18 cellular contexts compared by ENCODE assay signal in genomic region chr5:91487420-91487819, GRCh38.
"Had no signal": no experiment of that assay in that cellular context is flagged by ENCODE, and none has a peak within 500 bp of the region (broad histone marks: within the 10 kb centered on the region; RNA-seq: fewer than 3 reads in every experiment).

No MANE protein-coding gene starts in this region.

- ATAC-seq: activated T-cell treated with anti-CD3 and anti-CD28 coated beads, Interleukin-2, amount 50 U/mL, for 72 hours; esophagus mucosa; gastrocnemius medialis; stimulated activated naive CD8-positive, alpha-beta T cell treated with anti-CD3 and anti-CD28 coated beads, Interleukin-15, Interleukin-2, amounts not matched to agents 100 U/mL and 50 U/mL, for 24 hours had no signal

- H3K27ac ChIP-seq: ascending aorta, coronary artery, gastrocnemius medialis, left ventricle myocardium inferior, right atrium auricular region, tibial artery, VCaP had no signal

- H3K9me3 ChIP-seq: ascending aorta, gastrocnemius medialis, left ventricle myocardium inferior, tibial artery had no signal

- H3K4me3 ChIP-seq: ascending aorta, coronary artery, gastrocnemius medialis, left ventricle myocardium inferior, right atrium auricular region, tibial artery had no signal

- DNase-seq: activated CD4-positive, alpha-beta T cell treated with anti-CD3 and anti-CD28 coated beads, Interleukin-2, amount 50 U/mL, for 4 hours; activated effector memory CD4-positive, alpha-beta T cell treated with anti-CD3 and anti-CD28 coated beads, Interleukin-2, amount 50 U/mL, for 16 hours; activated naive CD4-positive, alpha-beta T cell treated with anti-CD3 and anti-CD28 coated beads, Interleukin-2, amount 50 U/mL, for 16 hours; activated T-cell treated with anti-CD3 and anti-CD28 coated beads, Interleukin-2, amount 50 U/mL, for 72 hours; effector CD4-positive, alpha-beta T cell; gastrocnemius medialis; head of caudate nucleus; left ventricle myocardium inferior; stimulated activated CD4-positive, alpha-beta T cell treated with anti-CD3 and anti-CD28 coated beads, Interleukin-12 subunit alpha, Interleukin-12 subunit beta, amount 100 ng/mL, for 4 hours; stimulated activated CD4-positive, alpha-beta T cell treated with anti-CD3 and anti-CD28 coated beads, Interleukin-2, amount 100 ng/mL, for 24 hours; stimulated activated naive CD8-positive, alpha-beta T cell treated with anti-CD3 and anti-CD28 coated beads, Interleukin-15, Interleukin-2, amounts not matched to agents 100 U/mL and 50 U/mL, for 24 hours; substantia nigra; tibial artery had no signal

- H3K4me1 ChIP-seq: ascending aorta, gastrocnemius medialis, left ventricle myocardium inferior, right atrium auricular region, tibial artery had no signal

- H3K36me3 ChIP-seq: ascending aorta, gastrocnemius medialis, left ventricle myocardium inferior, right atrium auricular region, tibial artery had no signal

- H3K27me3 ChIP-seq: ascending aorta, gastrocnemius medialis, right atrium auricular region, tibial artery had no signal
